ENCODE assay signal across 1 cellular context in the genomic region with DNA sequence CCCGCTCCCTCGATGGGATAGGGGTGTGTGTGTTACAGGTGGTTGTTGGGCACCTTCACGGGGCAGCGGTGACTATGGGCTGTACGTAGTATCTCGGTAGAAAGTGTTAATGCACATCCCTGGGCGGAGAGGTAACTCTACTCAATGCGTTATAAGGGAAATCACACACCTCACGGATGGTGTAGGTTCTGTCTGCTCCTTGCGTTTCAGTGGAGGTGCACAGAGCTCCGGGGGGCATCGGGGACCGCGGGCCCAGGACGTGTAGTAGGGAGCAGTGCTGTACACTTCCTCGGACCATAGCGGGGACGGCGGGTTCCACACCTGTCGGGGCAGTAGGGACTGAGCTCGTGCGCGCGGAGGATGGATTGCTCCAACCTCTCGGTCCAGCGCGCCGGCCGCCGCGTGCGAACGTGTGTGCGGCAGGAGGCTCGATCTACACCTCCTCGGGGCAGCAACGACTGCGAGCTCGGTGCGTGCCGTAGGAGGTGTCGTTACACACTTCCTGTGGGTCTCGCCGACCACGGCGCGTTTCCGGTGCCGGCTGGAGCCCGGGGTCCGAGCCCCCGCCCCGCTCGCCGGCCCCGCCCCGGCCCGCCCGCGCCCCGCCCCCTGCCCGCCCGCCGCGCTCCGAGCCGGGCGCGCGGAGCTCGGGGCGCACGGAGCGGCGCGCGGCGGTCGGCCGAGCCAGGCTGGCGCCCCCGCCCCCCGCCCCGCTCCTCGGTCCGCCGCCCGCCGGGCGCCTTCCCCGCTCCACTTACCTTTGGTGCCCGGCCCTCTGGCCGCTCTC.
TF ChIP-seq lines count a peak whose summit lies in the region.

A gene with protein sequence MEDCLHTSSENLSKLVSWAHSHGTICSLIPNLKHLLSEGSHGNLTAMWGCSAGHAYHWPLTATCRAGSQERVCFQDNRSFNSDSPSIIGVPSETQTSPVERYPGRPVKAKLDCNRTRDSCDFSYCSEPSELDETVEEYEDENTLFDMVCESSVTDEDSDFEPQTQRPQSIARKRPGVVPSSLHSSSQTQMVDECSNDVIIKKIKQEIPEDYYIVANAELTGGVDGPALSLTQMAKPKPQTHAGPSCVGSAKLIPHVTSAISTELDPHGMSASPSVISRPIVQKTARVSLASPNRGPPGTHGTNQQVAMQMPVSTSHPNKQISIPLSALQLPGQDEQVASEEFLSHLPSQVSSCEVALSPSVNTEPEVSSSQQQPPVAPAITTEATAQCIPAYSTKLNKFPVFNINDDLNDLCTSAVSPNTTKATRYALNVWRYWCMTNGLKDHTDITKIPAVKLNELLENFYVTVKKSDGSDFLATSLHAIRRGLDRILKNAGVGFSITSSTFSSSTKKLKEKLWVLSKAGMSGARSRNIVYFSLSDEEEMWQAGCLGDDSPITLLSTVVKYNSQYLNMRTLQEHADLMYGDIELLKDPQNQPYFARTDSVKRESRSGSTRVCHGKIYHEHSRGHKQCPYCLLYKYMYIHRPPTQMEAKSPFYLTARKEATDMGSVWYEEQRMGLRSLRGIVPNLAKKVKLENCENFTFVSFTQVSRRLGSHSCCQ (plus strand): TSS at position 607 of the 787 bp plus-strand sequence. CDS start 87,254 bp downstream, outside the sequence.

TF ChIP-seq in HepG2, 621 proteins besides CTCF, POLR2A, EP300 and RAD21 (continued from another document and continues in another):
- TF ChIP-seq, protein P1, sequence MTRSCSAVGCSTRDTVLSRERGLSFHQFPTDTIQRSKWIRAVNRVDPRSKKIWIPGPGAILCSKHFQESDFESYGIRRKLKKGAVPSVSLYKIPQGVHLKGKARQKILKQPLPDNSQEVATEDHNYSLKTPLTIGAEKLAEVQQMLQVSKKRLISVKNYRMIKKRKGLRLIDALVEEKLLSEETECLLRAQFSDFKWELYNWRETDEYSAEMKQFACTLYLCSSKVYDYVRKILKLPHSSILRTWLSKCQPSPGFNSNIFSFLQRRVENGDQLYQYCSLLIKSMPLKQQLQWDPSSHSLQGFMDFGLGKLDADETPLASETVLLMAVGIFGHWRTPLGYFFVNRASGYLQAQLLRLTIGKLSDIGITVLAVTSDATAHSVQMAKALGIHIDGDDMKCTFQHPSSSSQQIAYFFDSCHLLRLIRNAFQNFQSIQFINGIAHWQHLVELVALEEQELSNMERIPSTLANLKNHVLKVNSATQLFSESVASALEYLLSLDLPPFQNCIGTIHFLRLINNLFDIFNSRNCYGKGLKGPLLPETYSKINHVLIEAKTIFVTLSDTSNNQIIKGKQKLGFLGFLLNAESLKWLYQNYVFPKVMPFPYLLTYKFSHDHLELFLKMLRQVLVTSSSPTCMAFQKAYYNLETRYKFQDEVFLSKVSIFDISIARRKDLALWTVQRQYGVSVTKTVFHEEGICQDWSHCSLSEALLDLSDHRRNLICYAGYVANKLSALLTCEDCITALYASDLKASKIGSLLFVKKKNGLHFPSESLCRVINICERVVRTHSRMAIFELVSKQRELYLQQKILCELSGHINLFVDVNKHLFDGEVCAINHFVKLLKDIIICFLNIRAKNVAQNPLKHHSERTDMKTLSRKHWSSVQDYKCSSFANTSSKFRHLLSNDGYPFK (CRISPR knock-in tag; IDR thresholded peaks at IDR 0.05; ENCODE audit: borderline replicate concordance): peak; percentile 81
- no peak for TF ChIP-seq XRCC5 (optimal IDR thresholded peaks at IDR 0.05; ENCODE audit: low read length)
- TF ChIP-seq, protein P2, sequence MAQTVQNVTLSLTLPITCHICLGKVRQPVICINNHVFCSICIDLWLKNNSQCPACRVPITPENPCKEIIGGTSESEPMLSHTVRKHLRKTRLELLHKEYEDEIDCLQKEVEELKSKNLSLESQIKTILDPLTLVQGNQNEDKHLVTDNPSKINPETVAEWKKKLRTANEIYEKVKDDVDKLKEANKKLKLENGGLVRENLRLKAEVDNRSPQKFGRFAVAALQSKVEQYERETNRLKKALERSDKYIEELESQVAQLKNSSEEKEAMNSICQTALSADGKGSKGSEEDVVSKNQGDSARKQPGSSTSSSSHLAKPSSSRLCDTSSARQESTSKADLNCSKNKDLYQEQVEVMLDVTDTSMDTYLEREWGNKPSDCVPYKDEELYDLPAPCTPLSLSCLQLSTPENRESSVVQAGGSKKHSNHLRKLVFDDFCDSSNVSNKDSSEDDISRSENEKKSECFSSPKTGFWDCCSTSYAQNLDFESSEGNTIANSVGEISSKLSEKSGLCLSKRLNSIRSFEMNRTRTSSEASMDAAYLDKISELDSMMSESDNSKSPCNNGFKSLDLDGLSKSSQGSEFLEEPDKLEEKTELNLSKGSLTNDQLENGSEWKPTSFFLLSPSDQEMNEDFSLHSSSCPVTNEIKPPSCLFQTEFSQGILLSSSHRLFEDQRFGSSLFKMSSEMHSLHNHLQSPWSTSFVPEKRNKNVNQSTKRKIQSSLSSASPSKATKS (CRISPR knock-in tag; IDR thresholded peaks at IDR 0.05): no peak
- TF ChIP-seq, protein P3, sequence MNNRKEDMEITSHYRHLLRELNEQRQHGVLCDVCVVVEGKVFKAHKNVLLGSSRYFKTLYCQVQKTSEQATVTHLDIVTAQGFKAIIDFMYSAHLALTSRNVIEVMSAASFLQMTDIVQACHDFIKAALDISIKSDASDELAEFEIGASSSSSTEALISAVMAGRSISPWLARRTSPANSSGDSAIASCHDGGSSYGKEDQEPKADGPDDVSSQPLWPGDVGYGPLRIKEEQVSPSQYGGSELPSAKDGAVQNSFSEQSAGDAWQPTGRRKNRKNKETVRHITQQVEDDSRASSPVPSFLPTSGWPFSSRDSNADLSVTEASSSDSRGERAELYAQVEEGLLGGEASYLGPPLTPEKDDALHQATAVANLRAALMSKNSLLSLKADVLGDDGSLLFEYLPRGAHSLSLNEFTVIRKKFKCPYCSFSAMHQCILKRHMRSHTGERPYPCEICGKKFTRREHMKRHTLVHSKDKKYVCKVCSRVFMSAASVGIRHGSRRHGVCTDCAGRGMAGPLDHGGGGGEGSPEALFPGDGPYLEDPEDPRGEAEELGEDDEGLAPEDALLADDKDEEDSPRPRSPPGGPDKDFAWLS (CRISPR knock-in tag; IDR thresholded peaks at IDR 0.05; ENCODE audit: borderline replicate concordance): no peak
- no peak for TF ChIP-seq CCAR2 (optimal IDR thresholded peaks at IDR 0.05; ENCODE audit: low read depth, low read length)
- TF ChIP-seq SATB2 (CRISPR knock-in tag; IDR thresholded peaks at IDR 0.05): no peak
- TF ChIP-seq MIXL1 (CRISPR knock-in tag; IDR thresholded peaks at IDR 0.05): peak; percentile 47; the same call in 1 of the 2 replicates
- TF ChIP-seq, protein P4, sequence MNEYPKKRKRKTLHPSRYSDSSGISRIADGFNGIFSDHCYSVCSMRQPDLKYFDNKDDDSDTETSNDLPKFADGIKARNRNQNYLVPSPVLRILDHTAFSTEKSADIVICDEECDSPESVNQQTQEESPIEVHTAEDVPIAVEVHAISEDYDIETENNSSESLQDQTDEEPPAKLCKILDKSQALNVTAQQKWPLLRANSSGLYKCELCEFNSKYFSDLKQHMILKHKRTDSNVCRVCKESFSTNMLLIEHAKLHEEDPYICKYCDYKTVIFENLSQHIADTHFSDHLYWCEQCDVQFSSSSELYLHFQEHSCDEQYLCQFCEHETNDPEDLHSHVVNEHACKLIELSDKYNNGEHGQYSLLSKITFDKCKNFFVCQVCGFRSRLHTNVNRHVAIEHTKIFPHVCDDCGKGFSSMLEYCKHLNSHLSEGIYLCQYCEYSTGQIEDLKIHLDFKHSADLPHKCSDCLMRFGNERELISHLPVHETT (CRISPR knock-in tag; conservative IDR thresholded peaks at IDR 0.05): peak; percentile 90
- TF ChIP-seq ZFP1 (CRISPR knock-in tag; IDR thresholded peaks at IDR 0.05): 0 out of 2 replicates have a peak, but pooled peaks have one; percentile 34
- TF ChIP-seq, protein P5, sequence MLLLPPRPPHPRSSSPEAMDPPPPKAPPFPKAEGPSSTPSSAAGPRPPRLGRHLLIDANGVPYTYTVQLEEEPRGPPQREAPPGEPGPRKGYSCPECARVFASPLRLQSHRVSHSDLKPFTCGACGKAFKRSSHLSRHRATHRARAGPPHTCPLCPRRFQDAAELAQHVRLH (CRISPR knock-in tag; IDR thresholded peaks at IDR 0.05; ENCODE audit: borderline replicate concordance, low read depth): peak; percentile 72; the same call in 1 of the 2 replicates
- peak; percentile 90; the same call in 1 of the 2 replicates for TF ChIP-seq KLF6 (CRISPR knock-in tag; IDR thresholded peaks at IDR 0.05)
- peak; percentile 91 for TF ChIP-seq ZSCAN21 (CRISPR knock-in tag; IDR thresholded peaks at IDR 0.05; ENCODE audit: borderline replicate concordance)
- no peak for TF ChIP-seq KDM5A (IDR thresholded peaks at IDR 0.05; ENCODE audit: borderline replicate concordance, low read length)
- peak; percentile 89; the same call in 1 of the 2 replicates for TF ChIP-seq ZNF878 (CRISPR knock-in tag; IDR thresholded peaks at IDR 0.05)
- TF ChIP-seq ZNF441 (CRISPR knock-in tag; IDR thresholded peaks at IDR 0.05; ENCODE audit: borderline replicate concordance): peak; percentile 42; the same call in 1 of the 2 replicates
- TF ChIP-seq ZNF30 (CRISPR knock-in tag; IDR thresholded peaks at IDR 0.05): peak; percentile 92
- TF ChIP-seq ETV6 (CRISPR knock-in tag; conservative IDR thresholded peaks at IDR 0.05): peak; percentile 87
- TF ChIP-seq, protein P6, sequence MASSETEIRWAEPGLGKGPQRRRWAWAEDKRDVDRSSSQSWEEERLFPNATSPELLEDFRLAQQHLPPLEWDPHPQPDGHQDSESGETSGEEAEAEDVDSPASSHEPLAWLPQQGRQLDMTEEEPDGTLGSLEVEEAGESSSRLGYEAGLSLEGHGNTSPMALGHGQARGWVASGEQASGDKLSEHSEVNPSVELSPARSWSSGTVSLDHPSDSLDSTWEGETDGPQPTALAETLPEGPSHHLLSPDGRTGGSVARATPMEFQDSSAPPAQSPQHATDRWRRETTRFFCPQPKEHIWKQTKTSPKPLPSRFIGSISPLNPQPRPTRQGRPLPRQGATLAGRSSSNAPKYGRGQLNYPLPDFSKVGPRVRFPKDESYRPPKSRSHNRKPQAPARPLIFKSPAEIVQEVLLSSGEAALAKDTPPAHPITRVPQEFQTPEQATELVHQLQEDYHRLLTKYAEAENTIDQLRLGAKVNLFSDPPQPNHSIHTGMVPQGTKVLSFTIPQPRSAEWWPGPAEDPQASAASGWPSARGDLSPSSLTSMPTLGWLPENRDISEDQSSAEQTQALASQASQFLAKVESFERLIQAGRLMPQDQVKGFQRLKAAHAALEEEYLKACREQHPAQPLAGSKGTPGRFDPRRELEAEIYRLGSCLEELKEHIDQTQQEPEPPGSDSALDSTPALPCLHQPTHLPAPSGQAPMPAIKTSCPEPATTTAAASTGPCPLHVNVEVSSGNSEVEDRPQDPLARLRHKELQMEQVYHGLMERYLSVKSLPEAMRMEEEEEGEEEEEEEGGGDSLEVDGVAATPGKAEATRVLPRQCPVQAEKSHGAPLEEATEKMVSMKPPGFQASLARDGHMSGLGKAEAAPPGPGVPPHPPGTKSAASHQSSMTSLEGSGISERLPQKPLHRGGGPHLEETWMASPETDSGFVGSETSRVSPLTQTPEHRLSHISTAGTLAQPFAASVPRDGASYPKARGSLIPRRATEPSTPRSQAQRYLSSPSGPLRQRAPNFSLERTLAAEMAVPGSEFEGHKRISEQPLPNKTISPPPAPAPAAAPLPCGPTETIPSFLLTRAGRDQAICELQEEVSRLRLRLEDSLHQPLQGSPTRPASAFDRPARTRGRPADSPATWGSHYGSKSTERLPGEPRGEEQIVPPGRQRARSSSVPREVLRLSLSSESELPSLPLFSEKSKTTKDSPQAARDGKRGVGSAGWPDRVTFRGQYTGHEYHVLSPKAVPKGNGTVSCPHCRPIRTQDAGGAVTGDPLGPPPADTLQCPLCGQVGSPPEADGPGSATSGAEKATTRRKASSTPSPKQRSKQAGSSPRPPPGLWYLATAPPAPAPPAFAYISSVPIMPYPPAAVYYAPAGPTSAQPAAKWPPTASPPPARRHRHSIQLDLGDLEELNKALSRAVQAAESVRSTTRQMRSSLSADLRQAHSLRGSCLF (CRISPR knock-in tag; IDR thresholded peaks at IDR 0.05; ENCODE audit: borderline replicate concordance): peak; percentile 82; the same call in 1 of the 2 replicates
- no peak for TF ChIP-seq SIX4 (CRISPR knock-in tag; IDR thresholded peaks at IDR 0.05)
- TF ChIP-seq SOX5 (CRISPR knock-in tag; IDR thresholded peaks at IDR 0.05; ENCODE audit: borderline replicate concordance): peak; percentile 60; the same call in 1 of the 2 replicates
- no peak for TF ChIP-seq GTF2F1 (IDR thresholded peaks at IDR 0.05; ENCODE audit: low read length)
- no peak for TF ChIP-seq SMYD3 (CRISPR knock-in tag; IDR thresholded peaks at IDR 0.05)
- 0 out of 2 replicates have a peak, but pooled peaks have one; percentile 81 for TF ChIP-seq ZSCAN9 (CRISPR knock-in tag; IDR thresholded peaks at IDR 0.05; ENCODE audit: borderline replicate concordance)
- no peak for TF ChIP-seq JUND (CRISPR knock-in tag; IDR thresholded peaks at IDR 0.05)
- TF ChIP-seq, protein P7, sequence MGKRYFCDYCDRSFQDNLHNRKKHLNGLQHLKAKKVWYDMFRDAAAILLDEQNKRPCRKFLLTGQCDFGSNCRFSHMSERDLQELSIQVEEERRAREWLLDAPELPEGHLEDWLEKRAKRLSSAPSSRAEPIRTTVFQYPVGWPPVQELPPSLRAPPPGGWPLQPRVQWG (CRISPR knock-in tag; IDR thresholded peaks at IDR 0.05; ENCODE audit: borderline replicate concordance, low read depth): no peak
- TF ChIP-seq, protein P8, sequence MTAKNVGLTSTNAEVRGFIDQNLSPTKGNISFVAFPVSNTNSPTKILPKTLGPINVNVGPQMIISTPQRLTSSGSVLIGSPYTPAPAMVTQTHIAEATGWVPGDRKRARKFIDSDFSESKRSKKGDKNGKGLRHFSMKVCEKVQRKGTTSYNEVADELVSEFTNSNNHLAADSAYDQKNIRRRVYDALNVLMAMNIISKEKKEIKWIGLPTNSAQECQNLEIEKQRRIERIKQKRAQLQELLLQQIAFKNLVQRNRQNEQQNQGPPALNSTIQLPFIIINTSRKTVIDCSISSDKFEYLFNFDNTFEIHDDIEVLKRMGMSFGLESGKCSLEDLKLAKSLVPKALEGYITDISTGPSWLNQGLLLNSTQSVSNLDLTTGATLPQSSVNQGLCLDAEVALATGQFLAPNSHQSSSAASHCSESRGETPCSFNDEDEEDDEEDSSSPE (CRISPR knock-in tag; IDR thresholded peaks at IDR 0.05): peak; percentile 61; the same call in 1 of the 2 replicates
- peak; percentile 83 for TF ChIP-seq HDAC1 (CRISPR knock-in tag; IDR thresholded peaks at IDR 0.05)
- peak; percentile 95 for TF ChIP-seq ZNF451 (CRISPR knock-in tag; IDR thresholded peaks at IDR 0.05)
- TF ChIP-seq, protein P9, sequence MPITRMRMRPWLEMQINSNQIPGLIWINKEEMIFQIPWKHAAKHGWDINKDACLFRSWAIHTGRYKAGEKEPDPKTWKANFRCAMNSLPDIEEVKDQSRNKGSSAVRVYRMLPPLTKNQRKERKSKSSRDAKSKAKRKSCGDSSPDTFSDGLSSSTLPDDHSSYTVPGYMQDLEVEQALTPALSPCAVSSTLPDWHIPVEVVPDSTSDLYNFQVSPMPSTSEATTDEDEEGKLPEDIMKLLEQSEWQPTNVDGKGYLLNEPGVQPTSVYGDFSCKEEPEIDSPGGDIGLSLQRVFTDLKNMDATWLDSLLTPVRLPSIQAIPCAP (CRISPR knock-in tag; IDR thresholded peaks at IDR 0.05; ENCODE audit: low read depth): no peak
- peak; percentile 58 for TF ChIP-seq CEBPG (CRISPR knock-in tag; IDR thresholded peaks at IDR 0.05)
